ENCODE assay signal across 18 cellular contexts in genomic region chr3:11665331-11665730, GRCh38. TPM values are rescaled to one million over a fixed set of nuclear protein-coding genes. Genes with fewer than 3 reads are reported as not detected.
DNase-seq lines count a peak whose midpoint lies in the region; ATAC-seq and TF ChIP-seq lines count a peak whose summit lies in the region.
"Had no signal": no experiment of that assay in that cellular context is flagged by ENCODE, and none has a peak within 500 bp of the region (broad histone marks: within the 10 kb centered on the region; RNA-seq: fewer than 3 reads in every experiment).

No MANE protein-coding gene starts in this region.

- H3K4me3 Mint-ChIP-seq in WTC11: no peak overlapping the region
- H3K4me3 Mint-ChIP-seq in neural crest cell: no peak overlapping the region
- H3K4me3 Mint-ChIP-seq: CD4-positive, CD25-positive, alpha-beta regulatory T cell; H9 had no signal

- POLR2A ChIA-PET in WTC11 (lab: Charles Lee): interaction anchor here (0.7 kb wide), 1 partner anchor 204 kb away, joined by 4 read pairs; no protein-coding TSS in a partner anchor

- H3K4me1 Mint-ChIP-seq in WTC11: peaks cover 12% of the 10 kb centered on the region
- peaks cover 4% of the 10 kb centered on the region for H3K4me1 Mint-ChIP-seq in neural crest cell

- H3K27ac Mint-ChIP-seq in WTC11: peak overlapping the region; percentile 47; the same call in 1 of the 2 replicates
- H3K27ac Mint-ChIP-seq in neural crest cell (ENCODE audit: unreplicated experiment): peak overlapping the region; percentile 85
- H3K27ac Mint-ChIP-seq: CD4-positive, CD25-positive, alpha-beta regulatory T cell; CD8-positive, alpha-beta memory T cell had no signal

- H3K27me3 Mint-ChIP-seq in WTC11 (ENCODE audit: low read depth) (no peaks in the 10 kb centered on the region), neural crest cell (ENCODE audit: low read depth) (no peaks in the 10 kb centered on the region)
- H3K27me3 Mint-ChIP-seq: CD4-positive, CD25-positive, alpha-beta regulatory T cell had no signal

- DNase-seq in NCI-H69 (lab: John Stamatoyannopoulos, UW) (peak; percentile 5), WTC11 (ENCODE audit: low spot score) (no peak), neural crest cell (ENCODE audit: low read depth, low spot score) (no peak), NCI-H146 (lab: John Stamatoyannopoulos, UW) (no peak)
- no peak for DNase-seq in activated naive CD4-positive, alpha-beta T cell (lab: John Stamatoyannopoulos, UW)
- DNase-seq: ACHN; BE2C; C1 segment of cervical spinal cord; CD4-positive, CD25-positive, alpha-beta regulatory T cell; CD8-positive, alpha-beta memory T cell; COR-L47; DMS 273 treated with DMSO at 0.1 percent for 48 hours; DMS53; DND-41; EL; H9; IMR-90 had no signal

- TF ChIP-seq CTCF in WTC11 (IDR thresholded peaks at IDR 0.05) (no peak), neural crest cell (conservative IDR thresholded peaks at IDR 0.05) (no peak)

- H3K36me3 Mint-ChIP-seq in WTC11: no peaks in the 10 kb centered on the region
- H3K36me3 Mint-ChIP-seq in neural crest cell (ENCODE audit: low read depth): no peaks in the 10 kb centered on the region
- H3K36me3 Mint-ChIP-seq: CD4-positive, CD25-positive, alpha-beta regulatory T cell had no signal

- ATAC-seq in WTC11 (no peak), HG02870 (IDR thresholded peaks at IDR 0.05; ENCODE audit: unreplicated experiment) (no peak)

- CTCF ChIA-PET in WTC11 (lab: Charles Lee): interaction anchor here (0.6 to 1.0 kb wide), 2 partner anchors 10 to 25 kb away, joined by 3 to 7 read pairs; no protein-coding TSS in a partner anchor

- H3K9me3 Mint-ChIP-seq in WTC11 (peaks cover 8% of the 10 kb centered on the region), neural crest cell (no peaks in the 10 kb centered on the region)
- H3K9me3 Mint-ChIP-seq: CD4-positive, CD25-positive, alpha-beta regulatory T cell had no signal

TF ChIP-seq in WTC11, 78 proteins besides CTCF, POLR2A, EP300 and RAD21:
- no peak for TF ChIP-seq FOXJ3 (CRISPR knock-in tag; IDR thresholded peaks at IDR 0.05; ENCODE audit: borderline replicate concordance)
- TF ChIP-seq USF1 (CRISPR knock-in tag; IDR thresholded peaks at IDR 0.05): no peak
- TF ChIP-seq NFE2L1 (CRISPR knock-in tag; IDR thresholded peaks at IDR 0.05): no peak
- TF ChIP-seq CREM (CRISPR knock-in tag; IDR thresholded peaks at IDR 0.05): no peak
- no peak for TF ChIP-seq ZNF232 (CRISPR knock-in tag; IDR thresholded peaks at IDR 0.05)
- TF ChIP-seq CREB1 (CRISPR knock-in tag; IDR thresholded peaks at IDR 0.05): no peak
- TF ChIP-seq CBFB (CRISPR knock-in tag; IDR thresholded peaks at IDR 0.05; ENCODE audit: low read depth): no peak
- TF ChIP-seq STAT6 (CRISPR knock-in tag; conservative IDR thresholded peaks at IDR 0.05; ENCODE audit: low read depth): no peak
- no peak for TF ChIP-seq ZNF396 (CRISPR knock-in tag; IDR thresholded peaks at IDR 0.05; ENCODE audit: borderline replicate concordance)
- TF ChIP-seq ERG (CRISPR knock-in tag; IDR thresholded peaks at IDR 0.05): no peak
- no peak for TF ChIP-seq SMAD3 (CRISPR knock-in tag; IDR thresholded peaks at IDR 0.05; ENCODE audit: borderline replicate concordance)
- TF ChIP-seq ZNF416 (CRISPR knock-in tag; IDR thresholded peaks at IDR 0.05): no peak
- TF ChIP-seq GABPB1 (CRISPR knock-in tag; IDR thresholded peaks at IDR 0.05): no peak
TF ChIP-seq in WTC11: peak in this region for 0.

RNA-seq across cellular contexts. Expression of gene VGLL4, which starts 21.6 kb away (rescaled TPM):
- total RNA-seq in WTC11 (2021) (42.2 to 43.8 TPM (median 43.0 TPM) in 3 replicates), neural crest cell (82.8 and 90.2 TPM in 2 replicates)
